1 cellular context compared by ENCODE assay signal in genomic region chr9:136791466-136792276, GRCh38.
TF ChIP-seq lines count a peak whose summit lies in the region.

No MANE protein-coding gene starts in this region.

TF ChIP-seq in K562, 482 proteins besides CTCF, POLR2A, EP300 and RAD21 (continues in another document):
- TF ChIP-seq HNRNPK (IDR thresholded peaks at IDR 0.05; ENCODE audit: low read depth, low read length, poor library complexity, severe bottlenecking) (no peak), RBFOX2 (IDR thresholded peaks at IDR 0.05; ENCODE audit: low read depth, low read length) (peak; percentile 52), TOE1 (IDR thresholded peaks at IDR 0.05; ENCODE audit: borderline replicate concordance) (0 out of 2 replicates have a peak, but pooled peaks have one; percentile 52), TOE1 (CRISPR knock-in tag; IDR thresholded peaks at IDR 0.05; ENCODE audit: borderline replicate concordance, low read depth) (0 out of 2 replicates have a peak, but pooled peaks have one; percentile 77), GATAD2B (IDR thresholded peaks at IDR 0.05; ENCODE audit: borderline replicate concordance) (no peak), RBM39 (optimal IDR thresholded peaks at IDR 0.05; ENCODE audit: low read depth, low read length) (peak; percentile 39), ZNF175 (CRISPR knock-in tag; IDR thresholded peaks at IDR 0.05; ENCODE audit: low read depth) (no peak), TAL1 (IDR thresholded peaks at IDR 0.05) (no peak), SNRNP70 (optimal IDR thresholded peaks at IDR 0.05; ENCODE audit: low read depth, low read length) (peak; percentile 55), FUS (optimal IDR thresholded peaks at IDR 0.05; ENCODE audit: low read depth, low read length) (no peak), STAG1 (CRISPR knock-in tag; IDR thresholded peaks at IDR 0.05; ENCODE audit: borderline replicate concordance) (peak; percentile 49), HEY1 (CRISPR knock-in tag; IDR thresholded peaks at IDR 0.05; ENCODE audit: borderline replicate concordance) (no peak), KHSRP (IDR thresholded peaks at IDR 0.05) (no peak), NRF1 (conservative IDR thresholded peaks at IDR 0.05 in 1 of 2, IDR thresholded peaks at IDR 0.05 in 1 of 2) (no peak), PPARD (CRISPR knock-in tag; IDR thresholded peaks at IDR 0.05) (no peak), SRSF3 (IDR thresholded peaks at IDR 0.05; ENCODE audit: insufficient read depth, low read length) (no peak), NCOA2 (IDR thresholded peaks at IDR 0.05; ENCODE audit: partially characterized antibody in 2 of 2) (no peak), MYBL2 (IDR thresholded peaks at IDR 0.05; ENCODE audit: low read depth) (no peak), MYBL2 (CRISPR knock-in tag; IDR thresholded peaks at IDR 0.05; ENCODE audit: borderline replicate concordance) (no peak), MBD2 (IDR thresholded peaks at IDR 0.05; ENCODE audit: borderline replicate concordance, low read depth) (no peak), TGIF2 (CRISPR knock-in tag; IDR thresholded peaks at IDR 0.05) (peak; percentile 25; the same call in 1 of the 2 replicates), ZBED1 (IDR thresholded peaks at IDR 0.05) (0 out of 2 replicates have a peak, but pooled peaks have one; percentile 52), ARID1B (IDR thresholded peaks at IDR 0.05) (peak; percentile 36; the same call in 1 of the 2 replicates), HDAC1 (IDR thresholded peaks at IDR 0.05) (0 out of 4 replicates have a peak, but pooled peaks of 1 of the 2 experiments have one; percentile 56), POLR3A (IDR thresholded peaks at IDR 0.05; ENCODE audit: borderline replicate concordance, extremely low read depth, insufficient read depth, insufficient read length) (no peak), CREBBP (IDR thresholded peaks at IDR 0.05; ENCODE audit: low read depth, low read length) (no peak), FOXA1 (IDR thresholded peaks at IDR 0.05; ENCODE audit: borderline replicate concordance) (no peak), DLX4 (CRISPR knock-in tag; IDR thresholded peaks at IDR 0.05) (no peak), CCNT2 (IDR thresholded peaks at IDR 0.05; ENCODE audit: borderline replicate concordance, extremely low read depth, insufficient read length, low read depth, low read length) (no peak), FOXK1 (CRISPR knock-in tag; IDR thresholded peaks at IDR 0.05; ENCODE audit: borderline replicate concordance) (0 out of 2 replicates have a peak, but pooled peaks have one; percentile 51), CBX5 (IDR thresholded peaks at IDR 0.05; ENCODE audit: borderline replicate concordance, low read depth) (peak; percentile 36; the same call in 1 of the 2 replicates), ZNF232 (CRISPR knock-in tag; IDR thresholded peaks at IDR 0.05) (peak; percentile 34; the same call in 1 of the 2 replicates), PHF8 (IDR thresholded peaks at IDR 0.05; ENCODE audit: borderline replicate concordance, low read length) (no peak; the same call in 1 of the 2 replicates), ZNF696 (CRISPR knock-in tag; conservative IDR thresholded peaks at IDR 0.05) (no peak), YY1 (IDR thresholded peaks at IDR 0.05; ENCODE audit: borderline replicate concordance in 1 of 3, control insufficient read depth in 1 of 3, extremely low read depth in 1 of 3, insufficient read depth in 3 of 3, insufficient read length in 1 of 3, insufficient replicate concordance in 2 of 3, low read depth in 1 of 3, low read length in 2 of 3) (no peak), TAF15 (IDR thresholded peaks at IDR 0.05; ENCODE audit: low read depth, low read length) (no peak), ZFP1 (CRISPR knock-in tag; IDR thresholded peaks at IDR 0.05) (0 out of 2 replicates have a peak, but pooled peaks have one; percentile 12)
- TF ChIP-seq, protein P1, sequence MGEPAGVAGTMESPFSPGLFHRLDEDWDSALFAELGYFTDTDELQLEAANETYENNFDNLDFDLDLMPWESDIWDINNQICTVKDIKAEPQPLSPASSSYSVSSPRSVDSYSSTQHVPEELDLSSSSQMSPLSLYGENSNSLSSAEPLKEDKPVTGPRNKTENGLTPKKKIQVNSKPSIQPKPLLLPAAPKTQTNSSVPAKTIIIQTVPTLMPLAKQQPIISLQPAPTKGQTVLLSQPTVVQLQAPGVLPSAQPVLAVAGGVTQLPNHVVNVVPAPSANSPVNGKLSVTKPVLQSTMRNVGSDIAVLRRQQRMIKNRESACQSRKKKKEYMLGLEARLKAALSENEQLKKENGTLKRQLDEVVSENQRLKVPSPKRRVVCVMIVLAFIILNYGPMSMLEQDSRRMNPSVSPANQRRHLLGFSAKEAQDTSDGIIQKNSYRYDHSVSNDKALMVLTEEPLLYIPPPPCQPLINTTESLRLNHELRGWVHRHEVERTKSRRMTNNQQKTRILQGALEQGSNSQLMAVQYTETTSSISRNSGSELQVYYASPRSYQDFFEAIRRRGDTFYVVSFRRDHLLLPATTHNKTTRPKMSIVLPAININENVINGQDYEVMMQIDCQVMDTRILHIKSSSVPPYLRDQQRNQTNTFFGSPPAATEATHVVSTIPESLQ (CRISPR knock-in tag; IDR thresholded peaks at IDR 0.05) = 0 out of 2 replicates have a peak, but pooled peaks have one; percentile 89
- TF ChIP-seq, protein P2, sequence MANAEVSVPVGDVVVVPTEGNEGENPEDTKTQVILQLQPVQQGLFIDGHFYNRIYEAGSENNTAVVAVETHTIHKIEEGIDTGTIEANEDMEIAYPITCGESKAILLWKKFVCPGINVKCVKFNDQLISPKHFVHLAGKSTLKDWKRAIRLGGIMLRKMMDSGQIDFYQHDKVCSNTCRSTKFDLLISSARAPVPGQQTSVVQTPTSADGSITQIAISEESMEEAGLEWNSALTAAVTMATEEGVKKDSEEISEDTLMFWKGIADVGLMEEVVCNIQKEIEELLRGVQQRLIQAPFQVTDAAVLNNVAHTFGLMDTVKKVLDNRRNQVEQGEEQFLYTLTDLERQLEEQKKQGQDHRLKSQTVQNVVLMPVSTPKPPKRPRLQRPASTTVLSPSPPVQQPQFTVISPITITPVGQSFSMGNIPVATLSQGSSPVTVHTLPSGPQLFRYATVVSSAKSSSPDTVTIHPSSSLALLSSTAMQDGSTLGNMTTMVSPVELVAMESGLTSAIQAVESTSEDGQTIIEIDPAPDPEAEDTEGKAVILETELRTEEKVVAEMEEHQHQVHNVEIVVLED (CRISPR knock-in tag; IDR thresholded peaks at IDR 0.05) = no peak
- TF ChIP-seq, protein P3, sequence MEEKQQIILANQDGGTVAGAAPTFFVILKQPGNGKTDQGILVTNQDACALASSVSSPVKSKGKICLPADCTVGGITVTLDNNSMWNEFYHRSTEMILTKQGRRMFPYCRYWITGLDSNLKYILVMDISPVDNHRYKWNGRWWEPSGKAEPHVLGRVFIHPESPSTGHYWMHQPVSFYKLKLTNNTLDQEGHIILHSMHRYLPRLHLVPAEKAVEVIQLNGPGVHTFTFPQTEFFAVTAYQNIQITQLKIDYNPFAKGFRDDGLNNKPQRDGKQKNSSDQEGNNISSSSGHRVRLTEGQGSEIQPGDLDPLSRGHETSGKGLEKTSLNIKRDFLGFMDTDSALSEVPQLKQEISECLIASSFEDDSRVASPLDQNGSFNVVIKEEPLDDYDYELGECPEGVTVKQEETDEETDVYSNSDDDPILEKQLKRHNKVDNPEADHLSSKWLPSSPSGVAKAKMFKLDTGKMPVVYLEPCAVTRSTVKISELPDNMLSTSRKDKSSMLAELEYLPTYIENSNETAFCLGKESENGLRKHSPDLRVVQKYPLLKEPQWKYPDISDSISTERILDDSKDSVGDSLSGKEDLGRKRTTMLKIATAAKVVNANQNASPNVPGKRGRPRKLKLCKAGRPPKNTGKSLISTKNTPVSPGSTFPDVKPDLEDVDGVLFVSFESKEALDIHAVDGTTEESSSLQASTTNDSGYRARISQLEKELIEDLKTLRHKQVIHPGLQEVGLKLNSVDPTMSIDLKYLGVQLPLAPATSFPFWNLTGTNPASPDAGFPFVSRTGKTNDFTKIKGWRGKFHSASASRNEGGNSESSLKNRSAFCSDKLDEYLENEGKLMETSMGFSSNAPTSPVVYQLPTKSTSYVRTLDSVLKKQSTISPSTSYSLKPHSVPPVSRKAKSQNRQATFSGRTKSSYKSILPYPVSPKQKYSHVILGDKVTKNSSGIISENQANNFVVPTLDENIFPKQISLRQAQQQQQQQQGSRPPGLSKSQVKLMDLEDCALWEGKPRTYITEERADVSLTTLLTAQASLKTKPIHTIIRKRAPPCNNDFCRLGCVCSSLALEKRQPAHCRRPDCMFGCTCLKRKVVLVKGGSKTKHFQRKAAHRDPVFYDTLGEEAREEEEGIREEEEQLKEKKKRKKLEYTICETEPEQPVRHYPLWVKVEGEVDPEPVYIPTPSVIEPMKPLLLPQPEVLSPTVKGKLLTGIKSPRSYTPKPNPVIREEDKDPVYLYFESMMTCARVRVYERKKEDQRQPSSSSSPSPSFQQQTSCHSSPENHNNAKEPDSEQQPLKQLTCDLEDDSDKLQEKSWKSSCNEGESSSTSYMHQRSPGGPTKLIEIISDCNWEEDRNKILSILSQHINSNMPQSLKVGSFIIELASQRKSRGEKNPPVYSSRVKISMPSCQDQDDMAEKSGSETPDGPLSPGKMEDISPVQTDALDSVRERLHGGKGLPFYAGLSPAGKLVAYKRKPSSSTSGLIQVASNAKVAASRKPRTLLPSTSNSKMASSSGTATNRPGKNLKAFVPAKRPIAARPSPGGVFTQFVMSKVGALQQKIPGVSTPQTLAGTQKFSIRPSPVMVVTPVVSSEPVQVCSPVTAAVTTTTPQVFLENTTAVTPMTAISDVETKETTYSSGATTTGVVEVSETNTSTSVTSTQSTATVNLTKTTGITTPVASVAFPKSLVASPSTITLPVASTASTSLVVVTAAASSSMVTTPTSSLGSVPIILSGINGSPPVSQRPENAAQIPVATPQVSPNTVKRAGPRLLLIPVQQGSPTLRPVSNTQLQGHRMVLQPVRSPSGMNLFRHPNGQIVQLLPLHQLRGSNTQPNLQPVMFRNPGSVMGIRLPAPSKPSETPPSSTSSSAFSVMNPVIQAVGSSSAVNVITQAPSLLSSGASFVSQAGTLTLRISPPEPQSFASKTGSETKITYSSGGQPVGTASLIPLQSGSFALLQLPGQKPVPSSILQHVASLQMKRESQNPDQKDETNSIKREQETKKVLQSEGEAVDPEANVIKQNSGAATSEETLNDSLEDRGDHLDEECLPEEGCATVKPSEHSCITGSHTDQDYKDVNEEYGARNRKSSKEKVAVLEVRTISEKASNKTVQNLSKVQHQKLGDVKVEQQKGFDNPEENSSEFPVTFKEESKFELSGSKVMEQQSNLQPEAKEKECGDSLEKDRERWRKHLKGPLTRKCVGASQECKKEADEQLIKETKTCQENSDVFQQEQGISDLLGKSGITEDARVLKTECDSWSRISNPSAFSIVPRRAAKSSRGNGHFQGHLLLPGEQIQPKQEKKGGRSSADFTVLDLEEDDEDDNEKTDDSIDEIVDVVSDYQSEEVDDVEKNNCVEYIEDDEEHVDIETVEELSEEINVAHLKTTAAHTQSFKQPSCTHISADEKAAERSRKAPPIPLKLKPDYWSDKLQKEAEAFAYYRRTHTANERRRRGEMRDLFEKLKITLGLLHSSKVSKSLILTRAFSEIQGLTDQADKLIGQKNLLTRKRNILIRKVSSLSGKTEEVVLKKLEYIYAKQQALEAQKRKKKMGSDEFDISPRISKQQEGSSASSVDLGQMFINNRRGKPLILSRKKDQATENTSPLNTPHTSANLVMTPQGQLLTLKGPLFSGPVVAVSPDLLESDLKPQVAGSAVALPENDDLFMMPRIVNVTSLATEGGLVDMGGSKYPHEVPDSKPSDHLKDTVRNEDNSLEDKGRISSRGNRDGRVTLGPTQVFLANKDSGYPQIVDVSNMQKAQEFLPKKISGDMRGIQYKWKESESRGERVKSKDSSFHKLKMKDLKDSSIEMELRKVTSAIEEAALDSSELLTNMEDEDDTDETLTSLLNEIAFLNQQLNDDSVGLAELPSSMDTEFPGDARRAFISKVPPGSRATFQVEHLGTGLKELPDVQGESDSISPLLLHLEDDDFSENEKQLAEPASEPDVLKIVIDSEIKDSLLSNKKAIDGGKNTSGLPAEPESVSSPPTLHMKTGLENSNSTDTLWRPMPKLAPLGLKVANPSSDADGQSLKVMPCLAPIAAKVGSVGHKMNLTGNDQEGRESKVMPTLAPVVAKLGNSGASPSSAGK (IDR thresholded peaks at IDR 0.05) = peak; percentile 53
- TF ChIP-seq, protein P4, sequence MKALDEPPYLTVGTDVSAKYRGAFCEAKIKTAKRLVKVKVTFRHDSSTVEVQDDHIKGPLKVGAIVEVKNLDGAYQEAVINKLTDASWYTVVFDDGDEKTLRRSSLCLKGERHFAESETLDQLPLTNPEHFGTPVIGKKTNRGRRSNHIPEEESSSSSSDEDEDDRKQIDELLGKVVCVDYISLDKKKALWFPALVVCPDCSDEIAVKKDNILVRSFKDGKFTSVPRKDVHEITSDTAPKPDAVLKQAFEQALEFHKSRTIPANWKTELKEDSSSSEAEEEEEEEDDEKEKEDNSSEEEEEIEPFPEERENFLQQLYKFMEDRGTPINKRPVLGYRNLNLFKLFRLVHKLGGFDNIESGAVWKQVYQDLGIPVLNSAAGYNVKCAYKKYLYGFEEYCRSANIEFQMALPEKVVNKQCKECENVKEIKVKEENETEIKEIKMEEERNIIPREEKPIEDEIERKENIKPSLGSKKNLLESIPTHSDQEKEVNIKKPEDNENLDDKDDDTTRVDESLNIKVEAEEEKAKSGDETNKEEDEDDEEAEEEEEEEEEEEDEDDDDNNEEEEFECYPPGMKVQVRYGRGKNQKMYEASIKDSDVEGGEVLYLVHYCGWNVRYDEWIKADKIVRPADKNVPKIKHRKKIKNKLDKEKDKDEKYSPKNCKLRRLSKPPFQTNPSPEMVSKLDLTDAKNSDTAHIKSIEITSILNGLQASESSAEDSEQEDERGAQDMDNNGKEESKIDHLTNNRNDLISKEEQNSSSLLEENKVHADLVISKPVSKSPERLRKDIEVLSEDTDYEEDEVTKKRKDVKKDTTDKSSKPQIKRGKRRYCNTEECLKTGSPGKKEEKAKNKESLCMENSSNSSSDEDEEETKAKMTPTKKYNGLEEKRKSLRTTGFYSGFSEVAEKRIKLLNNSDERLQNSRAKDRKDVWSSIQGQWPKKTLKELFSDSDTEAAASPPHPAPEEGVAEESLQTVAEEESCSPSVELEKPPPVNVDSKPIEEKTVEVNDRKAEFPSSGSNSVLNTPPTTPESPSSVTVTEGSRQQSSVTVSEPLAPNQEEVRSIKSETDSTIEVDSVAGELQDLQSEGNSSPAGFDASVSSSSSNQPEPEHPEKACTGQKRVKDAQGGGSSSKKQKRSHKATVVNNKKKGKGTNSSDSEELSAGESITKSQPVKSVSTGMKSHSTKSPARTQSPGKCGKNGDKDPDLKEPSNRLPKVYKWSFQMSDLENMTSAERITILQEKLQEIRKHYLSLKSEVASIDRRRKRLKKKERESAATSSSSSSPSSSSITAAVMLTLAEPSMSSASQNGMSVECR (CRISPR knock-in tag; IDR thresholded peaks at IDR 0.05) = peak; percentile 66; the same call in 1 of the 2 replicates
- TF ChIP-seq, protein P5, sequence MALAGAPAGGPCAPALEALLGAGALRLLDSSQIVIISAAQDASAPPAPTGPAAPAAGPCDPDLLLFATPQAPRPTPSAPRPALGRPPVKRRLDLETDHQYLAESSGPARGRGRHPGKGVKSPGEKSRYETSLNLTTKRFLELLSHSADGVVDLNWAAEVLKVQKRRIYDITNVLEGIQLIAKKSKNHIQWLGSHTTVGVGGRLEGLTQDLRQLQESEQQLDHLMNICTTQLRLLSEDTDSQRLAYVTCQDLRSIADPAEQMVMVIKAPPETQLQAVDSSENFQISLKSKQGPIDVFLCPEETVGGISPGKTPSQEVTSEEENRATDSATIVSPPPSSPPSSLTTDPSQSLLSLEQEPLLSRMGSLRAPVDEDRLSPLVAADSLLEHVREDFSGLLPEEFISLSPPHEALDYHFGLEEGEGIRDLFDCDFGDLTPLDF (CRISPR knock-in tag; IDR thresholded peaks at IDR 0.05) = peak; percentile 19; the same call in 1 of the 2 replicates
